In the genomic region with DNA sequence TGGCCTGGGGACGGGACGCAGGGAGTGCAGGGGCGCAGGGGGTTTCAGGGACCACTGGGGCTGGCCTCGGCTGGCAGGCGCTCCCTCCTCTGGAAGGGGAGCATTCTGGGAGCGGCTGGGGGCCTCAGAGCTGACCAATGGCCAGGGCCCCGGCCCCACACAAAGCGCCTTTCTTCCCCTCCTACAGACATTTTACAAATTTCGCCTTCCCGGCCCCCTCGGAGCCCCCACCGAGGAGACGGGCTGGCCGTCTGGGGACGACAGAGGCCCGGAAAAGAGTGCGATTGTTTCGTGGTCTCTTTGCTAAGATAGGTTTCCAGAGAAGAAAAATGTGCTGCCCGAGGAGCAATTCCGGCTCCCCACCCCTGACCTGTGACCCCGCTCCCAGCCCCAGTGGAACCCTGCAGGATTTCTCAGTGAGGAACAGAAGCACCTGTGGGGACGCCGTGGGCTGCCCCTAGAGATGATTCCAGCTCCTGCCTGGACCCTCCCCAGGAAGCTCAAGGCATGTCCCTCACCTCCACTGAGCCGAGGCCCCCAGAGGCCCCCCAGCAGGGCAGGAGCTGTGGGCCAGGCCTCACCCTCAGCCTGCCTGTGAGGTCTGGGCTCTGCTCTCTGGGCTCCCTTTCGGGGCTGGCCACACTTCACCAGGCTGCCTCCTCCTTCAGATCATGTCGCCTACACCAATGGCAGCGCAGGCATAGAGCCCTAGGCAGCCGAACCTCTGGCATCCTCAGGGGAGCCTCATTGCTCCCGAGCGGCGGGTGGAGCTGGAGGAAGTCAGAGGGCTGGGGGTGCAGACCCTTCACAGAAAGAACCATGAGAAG, we compare ENCODE assay signal across 19 cellular contexts. TPM values are rescaled to one million over a fixed set of nuclear protein-coding genes. Genes with fewer than 3 reads are reported as not detected.
A peak's percentile ranks its signal among the peaks of the same experiment; 100 is the strongest.
DNase-seq lines count a peak whose midpoint lies in the region; ATAC-seq and TF ChIP-seq lines count a peak whose summit lies in the region.
"Had no signal": no experiment of that assay in that cellular context is flagged by ENCODE, and none has a peak within 500 bp of the region (broad histone marks: within the 10 kb centered on the region; RNA-seq: fewer than 3 reads in every experiment).

No MANE protein-coding gene starts in this region.

- H3K79me2 ChIP-seq in mesendoderm (ENCODE audit: control insufficient read depth, insufficient read depth, low read length), result no peaks in the 10 kb centered on the region

- no peaks in the 10 kb centered on the region for H3K9me3 Mint-ChIP-seq in nephron
- H3K9me3 Mint-ChIP-seq: CD4-positive, CD25-positive, alpha-beta regulatory T cell had no signal

- no peak overlapping the region for H3K4me3 Mint-ChIP-seq in nephron

- WGBS in tibial nerve, 2 donors, result 44 to 51% methylated on average over 28 of the region's 31 CpGs
- no CpG with 5 or more reads among the region's 31 CpGs for WGBS in mesendoderm (ENCODE audit: extremely low coverage, insufficient coverage, low lambda C conversion rate)

- no peak overlapping the region for H2BK120ac ChIP-seq in mesendoderm (ENCODE audit: low read depth, low read length)

- H3K36me3 Mint-ChIP-seq in nephron (ENCODE audit: low read depth), result no peaks in the 10 kb centered on the region
- H3K36me3 Mint-ChIP-seq: CD4-positive, CD25-positive, alpha-beta regulatory T cell had no signal

- no peak overlapping the region for H4K8ac ChIP-seq in mesendoderm (ENCODE audit: low read depth, low read length)

- ATAC-seq in Right ventricle myocardium inferior, result no peak

- H3K4me1 ChIP-seq in tibial nerve, result peaks cover 0 to 88% (median 28%) of the 10 kb centered on the region in 4 donors
- no peaks in the 10 kb centered on the region for H3K4me1 ChIP-seq in mesendoderm (ENCODE audit: control insufficient read depth, low read depth, low read length)
- H3K4me1 ChIP-seq in vagina, result peaks cover 6% of the 10 kb centered on the region

- no peak overlapping the region for H3K23ac ChIP-seq in mesendoderm (ENCODE audit: low read length)

- H2AK5ac ChIP-seq in mesendoderm (ENCODE audit: low read length), result no peak overlapping the region

- H3K27ac Mint-ChIP-seq in nephron, result peak overlapping the region in 2 of 3 experiments; percentile 31 to 62

- H3K56ac ChIP-seq in mesendoderm (ENCODE audit: low read length), result no peak overlapping the region

- no peak overlapping the region for H3K4ac ChIP-seq in mesendoderm (ENCODE audit: low read depth, low read length)

- H2BK5ac ChIP-seq in mesendoderm (ENCODE audit: low read length), result no peak overlapping the region

- no peak overlapping the region for H3K4me2 ChIP-seq in mesendoderm (ENCODE audit: low read length)

- no peak overlapping the region for H3K9ac ChIP-seq in mesendoderm (ENCODE audit: low read length)

- H3K36me3 ChIP-seq in tibial nerve, result no peaks in the 10 kb centered on the region
- no peaks in the 10 kb centered on the region for H3K36me3 ChIP-seq in mesendoderm (ENCODE audit: control insufficient read depth, insufficient read depth, low read length)
- H3K36me3 ChIP-seq in vagina, result no peaks in the 10 kb centered on the region

- H3K4me1 Mint-ChIP-seq in nephron, result peaks cover 26% of the 10 kb centered on the region
- H3K4me1 Mint-ChIP-seq: CD4-positive, CD25-positive, alpha-beta regulatory T cell had no signal

- H4K5ac ChIP-seq in mesendoderm (ENCODE audit: low read length), result no peak overlapping the region

- H3K27me3 Mint-ChIP-seq in nephron (ENCODE audit: low read depth), result peaks cover 13% of the 10 kb centered on the region

- peak; percentile 73 for DNase-seq in cardiac septum (ENCODE audit: low spot score)
- no peak for DNase-seq in Right ventricle myocardium inferior (ENCODE audit: missing footprints)
- DNase-seq in ecto neural progenitor cell (ENCODE audit: low spot score), result peak; percentile 46
- DNase-seq in tibial nerve (ENCODE audit: low spot score in 2 of 2), result no peak
- no peak for DNase-seq in mesendoderm
- DNase-seq in DMS153 (lab: John Stamatoyannopoulos, UW), result no peak
- DNase-seq in vagina (ENCODE audit: extremely low spot score in 2 of 2), result no peak
- DNase-seq: 8988T; CD4-positive, CD25-positive, alpha-beta regulatory T cell; COR-L47; GOT3; NCI-H1105 treated with DMSO at 0.1 percent for 48 hours; NCI-H1694 treated with DMSO at 0.1 percent for 48 hours; NCI-H510A treated with DMSO at 0.1 percent for 48 hours; NCI-H774; Right ventricle myocardium superior had no signal

- no peak overlapping the region for H3K18ac ChIP-seq in mesendoderm (ENCODE audit: low read length)

- H3K27me3 ChIP-seq in tibial nerve, result peaks cover 0 to 4% of the 10 kb centered on the region in 2 donors
- no peaks in the 10 kb centered on the region for H3K27me3 ChIP-seq in mesendoderm (ENCODE audit: insufficient read depth, low read length, poor library complexity)
- no peaks in the 10 kb centered on the region for H3K27me3 ChIP-seq in vagina

- peak in 1 of 2 donors; percentile 55 for TF ChIP-seq EP300 in tibial nerve (IDR thresholded peaks at IDR 0.05)

- no peaks in the 10 kb centered on the region for H3K79me1 ChIP-seq in mesendoderm (ENCODE audit: low read length)

- H3K27ac ChIP-seq in tibial nerve, result peak overlapping the region; percentile 53 to 92 (median 74)
- H3K27ac ChIP-seq in mesendoderm (ENCODE audit: low read depth, low read length), result no peak overlapping the region
- H3K27ac ChIP-seq in vagina, result no peak overlapping the region
- H3K27ac ChIP-seq: HL-60 had no signal

- H2BK15ac ChIP-seq in mesendoderm (replicated peaks; ENCODE audit: low read depth), result no peak overlapping the region

- TF ChIP-seq POLR2A in tibial nerve (IDR thresholded peaks at IDR 0.05) (peak; percentile 17 to 56), vagina (IDR thresholded peaks at IDR 0.05) (no peak)

- H3K9me3 ChIP-seq in tibial nerve (no peaks in the 10 kb centered on the region), vagina (no peaks in the 10 kb centered on the region)

- H3K4me3 ChIP-seq in tibial nerve, result peak overlapping the region; percentile 15 to 49 (median 25)
- no peak overlapping the region for H3K4me3 ChIP-seq in mesendoderm (ENCODE audit: low read length)
- no peak overlapping the region for H3K4me3 ChIP-seq in vagina

- intact Hi-C loops in cardiac septum (cut with DNase I), result no loop called here
- intact Hi-C loops in Right ventricle myocardium inferior (cut with DNase I), result no loop called here
- intact Hi-C loops in vagina (cut with DNase I), result no loop called here

- no peak for TF ChIP-seq CTCF in nephron (IDR thresholded peaks at IDR 0.05; ENCODE audit: unreplicated experiment in 3 of 3)
- TF ChIP-seq CTCF in tibial nerve (IDR thresholded peaks at IDR 0.05), result peak in 1 of 5 experiments; percentile 8
- TF ChIP-seq CTCF in vagina (IDR thresholded peaks at IDR 0.05), result no peak

RNA-seq across cellular contexts. Expression of gene PLEKHG5, which starts 15.0 kb away (rescaled TPM):
- total RNA-seq in cardiac septum (14.9 TPM), Right ventricle myocardium inferior (16.8 TPM), tibial nerve (10 to 100 TPM; 25.6 to 40.8 (median 30.8) TPM), vagina (17.2 TPM)
- polyA plus RNA-seq in mesendoderm (2013, experiment 1 of 2), result 5.0 TPM
- polyA plus RNA-seq in mesendoderm (2013, experiment 2 of 2), result 5.0 TPM

RNA-seq across cellular contexts. Expression of gene TNFRSF25, which starts 40.5 kb away (rescaled TPM):
- total RNA-seq in cardiac septum (8.5 TPM), Right ventricle myocardium inferior (11.4 TPM), tibial nerve (10 to 100 TPM; 32.3 to 79.8 (median 53.4) TPM), vagina (32.7 TPM)
- polyA plus RNA-seq in mesendoderm (2013, experiment 1 of 2), result 4.0 TPM
- polyA plus RNA-seq in mesendoderm (2013, experiment 2 of 2), result 3.9 TPM

RNA-seq across cellular contexts. Expression of gene NOL9, which starts 47.9 kb away (rescaled TPM):
- total RNA-seq in cardiac septum (16.5 TPM), Right ventricle myocardium inferior (12.6 TPM), tibial nerve (10 to 100 TPM; 17.9 to 30.9 (median 26.0) TPM), vagina (16.7 TPM)
- polyA plus RNA-seq in mesendoderm (2013, experiment 1 of 2), result 16.7 TPM
- 16.5 TPM for polyA plus RNA-seq in mesendoderm (2013, experiment 2 of 2)

RNA-seq across cellular contexts. Expression of gene TAS1R1, which starts 48.7 kb away (rescaled TPM):
- not detected for total RNA-seq in cardiac septum
- total RNA-seq in Right ventricle myocardium inferior, result not detected
- under 1 TPM in 2 of 4 donors, not detected in 2; 0.22 to 0.78 TPM for total RNA-seq in tibial nerve
- 0.01 TPM for polyA plus RNA-seq in mesendoderm (2013, experiment 1 of 2)
- 0.04 TPM for polyA plus RNA-seq in mesendoderm (2013, experiment 2 of 2)
- not detected for total RNA-seq in vagina
- total RNA-seq: CD4-positive, CD25-positive, alpha-beta regulatory T cell; Daoy; Right ventricle myocardium superior had no signal

Comparison
In these comparisons a context has a peak if more than half of its experiments do, and no peak if none do; other contexts are left out.
1. DNase-seq: peak in cardiac septum (single experiment) and ecto neural progenitor cell (single experiment); none in Right ventricle myocardium inferior (single experiment), tibial nerve (0 of 2), mesendoderm (single experiment), DMS153 (single experiment) and vagina (0 of 2).
2. H3K27ac ChIP-seq: peak in tibial nerve (4 of 4); none in mesendoderm (single experiment) and vagina (single experiment).
3. H3K4me3 ChIP-seq: peak in tibial nerve (4 of 4); none in mesendoderm (single experiment) and vagina (0 of 2).
4. POLR2A ChIP-seq: peak in tibial nerve (2 of 2); none in vagina (0 of 2).